In genomic region chr12:21502872-21503271, GRCh38 we compare ENCODE assay signal across 8 cellular contexts. TPM values are rescaled to one million over a fixed set of nuclear protein-coding genes. Genes with fewer than 3 reads are reported as not detected.
A peak's percentile ranks its signal among the peaks of the same experiment; 100 is the strongest.
DNase-seq lines count a peak whose midpoint lies in the region; ATAC-seq and TF ChIP-seq lines count a peak whose summit lies in the region.

No MANE protein-coding gene starts in this region.

- H2BK15ac ChIP-seq in mesendoderm (replicated peaks; ENCODE audit: low read depth): no peak overlapping the region

- H2AFZ ChIP-seq in ACC112 (ENCODE audit: low read length, unreplicated experiment) (no peak overlapping the region), HCT116 (ENCODE audit: low read depth, low read length, poor library complexity, severe bottlenecking) (no peak overlapping the region)

- POLR2A ChIA-PET in HCT116 (lab: Charles Lee): no interaction called here
- POLR2A ChIA-PET in naive thymus-derived CD8-positive, alpha-beta T cell (lab: Charles Lee): interaction anchor here (0.8 to 2.3 kb wide), 2 partner anchors 8 to 155 kb away, joined by 3 to 20 read pairs; partner anchors contain the start of gene LDHB

- no peaks in the 10 kb centered on the region for H3K9me3 ChIP-seq in HCT116 (ENCODE audit: control insufficient read depth in 1 of 2, insufficient read depth in 1 of 2, low read depth in 1 of 2, low read length in 2 of 2)

- H3K4me2 ChIP-seq in HCT116 (ENCODE audit: low read length) (peak overlapping the region; percentile 81), mesendoderm (ENCODE audit: low read length) (no peak overlapping the region)

- TF ChIP-seq RAD21 in HCT116 (IDR thresholded peaks at IDR 0.05; ENCODE audit: low read depth): no peak

- no CpG with 5 or more reads among the region's 1 CpG for WGBS in mesendoderm (ENCODE audit: extremely low coverage, insufficient coverage, low lambda C conversion rate)

- H2BK120ac ChIP-seq in mesendoderm (ENCODE audit: low read depth, low read length): no peak overlapping the region

- H3K27ac ChIP-seq in ACC112 (ENCODE audit: low read depth, low read length) (no peak overlapping the region), HCT116 (ENCODE audit: low read depth, low read length) (no peak overlapping the region), brain microvascular endothelial cell (no peak overlapping the region), mesendoderm (ENCODE audit: low read depth, low read length) (no peak overlapping the region)

- intact Hi-C loops in HCT116 (cut with micrococcal nuclease): no loop called here

- peak overlapping the region; percentile 93 for H3K9ac ChIP-seq in HCT116 (ENCODE audit: low read length)
- H3K9ac ChIP-seq in mesendoderm (ENCODE audit: low read length): no peak overlapping the region

- peak overlapping the region in 1 of 10 donors; percentile 67 for H3K27ac Mint-ChIP-seq in naive thymus-derived CD8-positive, alpha-beta T cell

- no peak overlapping the region for H4K8ac ChIP-seq in mesendoderm (ENCODE audit: low read depth, low read length)

- H3K27me3 ChIP-seq in ACC112 (ENCODE audit: insufficient read depth, low read length) (no peaks in the 10 kb centered on the region), HCT116 (ENCODE audit: insufficient read depth, low read length) (no peaks in the 10 kb centered on the region), brain microvascular endothelial cell (replicated peaks) (no peaks in the 10 kb centered on the region), mesendoderm (ENCODE audit: insufficient read depth, low read length, poor library complexity) (no peaks in the 10 kb centered on the region)

- DNase-seq in HCT116 (ENCODE audit: low read depth, low spot score) (no peak), brain microvascular endothelial cell (no peak), mesendoderm (no peak), NCI-H2107 treated with DMSO at 0.1 percent for 48 hours (lab: John Stamatoyannopoulos, UW; ENCODE audit: unreplicated experiment) (no peak), iPS-NIHi11 (ENCODE audit: low spot score) (no peak)
- no peak for DNase-seq in naive thymus-derived CD8-positive, alpha-beta T cell

- H4K5ac ChIP-seq in mesendoderm (ENCODE audit: low read length): no peak overlapping the region

- no peak overlapping the region for H2AK5ac ChIP-seq in mesendoderm (ENCODE audit: low read length)

- ATAC-seq in HCT116: no peak
- no peak for ATAC-seq in naive thymus-derived CD8-positive, alpha-beta T cell
- ATAC-seq in HG03460 (IDR thresholded peaks at IDR 0.05; ENCODE audit: unreplicated experiment): no peak

- no peak overlapping the region for H3K23ac ChIP-seq in mesendoderm (ENCODE audit: low read length)

- peaks cover 20 to 46% (median 44%) of the 10 kb centered on the region in 4 donors for H3K4me1 Mint-ChIP-seq in naive thymus-derived CD8-positive, alpha-beta T cell

- TF ChIP-seq POLR2A in HCT116 (IDR thresholded peaks at IDR 0.05; ENCODE audit: borderline replicate concordance, extremely low read depth, insufficient read depth, insufficient read length): no peak

- CTCF ChIA-PET in HCT116 (lab: Charles Lee): no interaction called here

- peaks cover 14% of the 10 kb centered on the region for H3K36me3 ChIP-seq in ACC112 (ENCODE audit: insufficient read depth, low read length)
- peaks cover 0 to 1% of the 10 kb centered on the region in 2 experiments; a peak in 1 of 4 replicates for H3K36me3 ChIP-seq in HCT116 (ENCODE audit: control insufficient read depth in 1 of 2, insufficient read depth in 2 of 2, low read length in 2 of 2)
- peaks cover 20% of the 10 kb centered on the region for H3K36me3 ChIP-seq in brain microvascular endothelial cell (replicated peaks)
- no peaks in the 10 kb centered on the region for H3K36me3 ChIP-seq in mesendoderm (ENCODE audit: control insufficient read depth, insufficient read depth, low read length)

- H3K4me3 ChIP-seq in ACC112 (ENCODE audit: low read depth, low read length): peak overlapping the region; percentile 82
- H3K4me3 ChIP-seq in HCT116 (replicated peaks in 1 of 2; ENCODE audit: low read depth in 1 of 2, low read length in 2 of 2): peak overlapping the region; percentile 81 to 94
- peak overlapping the region; percentile 98 for H3K4me3 ChIP-seq in brain microvascular endothelial cell (ENCODE audit: low read depth, low read length)
- no peak overlapping the region for H3K4me3 ChIP-seq in mesendoderm (ENCODE audit: low read length)

- H3K9me2 ChIP-seq in HCT116 (ENCODE audit: insufficient read depth): no peaks in the 10 kb centered on the region

- H3K27me3 Mint-ChIP-seq in naive thymus-derived CD8-positive, alpha-beta T cell: no peaks in the 10 kb centered on the region

- H3K36me3 Mint-ChIP-seq in naive thymus-derived CD8-positive, alpha-beta T cell: peaks cover 0 to 21% (median 3%) of the 10 kb centered on the region in 3 donors

- no peak for TF ChIP-seq CTCF in HCT116 (IDR thresholded peaks at IDR 0.05 in 2 of 3, conservative IDR thresholded peaks at IDR 0.05 in 1 of 3; ENCODE audit: borderline replicate concordance in 1 of 3, insufficient read depth in 1 of 3, low read depth in 2 of 3, low read length in 2 of 3)
- TF ChIP-seq CTCF in brain microvascular endothelial cell (IDR thresholded peaks at IDR 0.05; ENCODE audit: low read depth, low read length, missing control alignments): no peak

- H3K9me3 Mint-ChIP-seq in naive thymus-derived CD8-positive, alpha-beta T cell: no peaks in the 10 kb centered on the region

- no peak overlapping the region for H3K18ac ChIP-seq in mesendoderm (ENCODE audit: low read length)

- H3K4ac ChIP-seq in mesendoderm (ENCODE audit: low read depth, low read length): no peak overlapping the region

- peaks cover 9% of the 10 kb centered on the region for H3K79me1 ChIP-seq in mesendoderm (ENCODE audit: low read length)

- BruUV-seq in HCT116 (replicated peaks; lab: Mats Ljungman, UMichigan): TSS peak; percentile 46

- no peak overlapping the region for H2BK5ac ChIP-seq in mesendoderm (ENCODE audit: low read length)

- in situ Hi-C loops in brain microvascular endothelial cell (cut with HindIII; ENCODE audit: low pct_ligation_motif_present, low sequenced_read_pairs): no loop called here

- H3K79me2 ChIP-seq in ACC112 (ENCODE audit: control insufficient read depth, insufficient read depth, low read length, unreplicated experiment): peaks cover 95% of the 10 kb centered on the region
- peaks cover 73% of the 10 kb centered on the region for H3K79me2 ChIP-seq in HCT116 (ENCODE audit: insufficient read depth, low read length)
- H3K79me2 ChIP-seq in mesendoderm (ENCODE audit: control insufficient read depth, insufficient read depth, low read length): peaks cover 29% of the 10 kb centered on the region

- peak overlapping the region; percentile 19 for H3K56ac ChIP-seq in mesendoderm (ENCODE audit: low read length)

- H3K4me1 ChIP-seq in ACC112 (ENCODE audit: control insufficient read depth, insufficient read depth, low read length, unreplicated experiment) (peaks cover 33% of the 10 kb centered on the region), HCT116 (ENCODE audit: control insufficient read depth in 1 of 2, insufficient read depth in 2 of 2, low read length in 2 of 2) (peaks cover 13 to 19% of the 10 kb centered on the region in 2 experiments; a peak in 3 of 4 replicates), mesendoderm (ENCODE audit: control insufficient read depth, low read depth, low read length) (peaks cover 2% of the 10 kb centered on the region)

- H3K4me3 Mint-ChIP-seq in naive thymus-derived CD8-positive, alpha-beta T cell: no peak overlapping the region

- RAD21 ChIA-PET in HCT116 (lab: Charles Lee; ENCODE audit: low non-redundant PET in 1 of 2, low total read pairs in 2 of 2, uncharacterized antibody in 2 of 2, unreplicated experiment in 2 of 2): no interaction called here

- no peaks in the 10 kb centered on the region for H4K20me1 ChIP-seq in HCT116 (ENCODE audit: insufficient read depth)

TF ChIP-seq in HCT116, 20 proteins besides CTCF, POLR2A, EP300 and RAD21 (continues in another document):
- TF ChIP-seq EGR1 (IDR thresholded peaks at IDR 0.05; ENCODE audit: low read depth) (no peak), EZH2 (IDR thresholded peaks at IDR 0.05) (no peak), SP1 (IDR thresholded peaks at IDR 0.05; ENCODE audit: low read depth) (no peak), POLR2AphosphoS5 (IDR thresholded peaks at IDR 0.05; ENCODE audit: low read depth, low read length) (no peak), TCF7L2 (IDR thresholded peaks at IDR 0.05; ENCODE audit: borderline replicate concordance, extremely low read depth, insufficient read depth, insufficient read length) (no peak), MAX (IDR thresholded peaks at IDR 0.05) (no peak), SIN3A (IDR thresholded peaks at IDR 0.05; ENCODE audit: low read depth) (no peak), EZH2phosphoT487 (IDR thresholded peaks at IDR 0.05; ENCODE audit: borderline replicate concordance) (no peak), ATF3 (IDR thresholded peaks at IDR 0.05) (no peak)

RNA-seq across cellular contexts. Expression of gene GOLT1B, which starts 1.3 kb away (rescaled TPM):
- 43.5 TPM for total RNA-seq in HCT116 (2021; ENCODE audit: unreplicated experiment)
- polyA plus RNA-seq in HCT116 (2012): 18.3 and 25.6 TPM in 2 replicates
- polyA plus RNA-seq in mesendoderm (2013, experiment 1 of 2): 24.8 TPM
- polyA plus RNA-seq in mesendoderm (2013, experiment 2 of 2): 23.2 TPM
- 10 to 100 TPM; 30.2 to 30.3 TPM for total RNA-seq in naive thymus-derived CD8-positive, alpha-beta T cell
- polyA plus RNA-seq in naive thymus-derived CD8-positive, alpha-beta T cell: 10 to 100 TPM; 16.6 to 19.7 (median 19.2) TPM

RNA-seq across cellular contexts. Expression of gene RECQL, which starts 1.4 kb away (rescaled TPM):
- total RNA-seq in HCT116 (2021; ENCODE audit: unreplicated experiment): 21.3 TPM
- polyA plus RNA-seq in HCT116 (2012): 7.2 and 10.6 TPM in 2 replicates
- polyA plus RNA-seq in mesendoderm (2013, experiment 1 of 2): 34.1 TPM
- 33.3 TPM for polyA plus RNA-seq in mesendoderm (2013, experiment 2 of 2)
- total RNA-seq in naive thymus-derived CD8-positive, alpha-beta T cell: 10 to 100 TPM; 56.8 to 58.3 TPM
- polyA plus RNA-seq in naive thymus-derived CD8-positive, alpha-beta T cell: 10 to 100 TPM; 51.4 to 64.6 (median 52.9) TPM

RNA-seq across cellular contexts. Expression of gene SPX, which starts 23.2 kb away (rescaled TPM):
- 0.76 TPM for total RNA-seq in HCT116 (2021; ENCODE audit: unreplicated experiment)
- polyA plus RNA-seq in HCT116 (2012): 1.4 and 1.8 TPM in 2 replicates
- 0.31 TPM for polyA plus RNA-seq in mesendoderm (2013, experiment 1 of 2)
- 0.31 TPM for polyA plus RNA-seq in mesendoderm (2013, experiment 2 of 2)
- under 1 TPM; 0.21 to 0.36 TPM for total RNA-seq in naive thymus-derived CD8-positive, alpha-beta T cell
- under 1 TPM in 2 of 3 donors, not detected in 1; 0.20 to 0.21 TPM for polyA plus RNA-seq in naive thymus-derived CD8-positive, alpha-beta T cell
